In the genomic region with DNA sequence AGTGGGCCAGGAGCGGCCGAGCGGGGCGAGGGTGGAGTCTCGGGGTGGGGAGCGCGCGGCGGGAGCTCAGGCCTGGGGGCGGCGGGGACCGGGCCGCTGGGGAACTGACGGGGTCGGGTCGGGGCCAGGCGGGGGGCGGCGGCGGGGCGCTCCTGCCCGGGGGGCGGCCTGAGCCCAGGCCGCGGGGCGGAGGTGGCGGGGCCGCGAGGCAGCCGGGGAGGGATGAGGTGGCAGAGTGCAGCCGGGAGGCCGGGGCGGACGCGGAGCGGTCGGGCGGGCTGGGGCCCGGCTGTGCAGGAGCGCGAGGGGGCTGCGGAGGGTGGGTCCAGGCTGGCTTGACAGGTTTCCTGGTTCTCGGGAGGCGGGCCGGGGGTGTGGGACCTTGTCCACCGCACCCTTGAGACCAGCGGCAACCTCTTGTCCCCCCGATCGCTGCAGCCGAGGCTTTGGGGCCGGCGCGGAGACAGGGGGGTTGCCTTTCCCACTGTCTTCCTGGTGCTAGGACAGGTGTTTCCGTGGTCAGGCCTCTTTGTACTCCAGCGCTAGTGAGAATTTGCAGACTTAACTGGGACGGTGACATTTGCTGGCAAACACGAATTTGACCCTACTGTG, we compare ENCODE assay signal across 8 cellular contexts. TPM values are rescaled to one million over a fixed set of nuclear protein-coding genes. Genes with fewer than 3 reads are reported as not detected.
DNase-seq lines count a peak whose midpoint lies in the region; ATAC-seq and TF ChIP-seq lines count a peak whose summit lies in the region.
"Not testable (repeated sequence)": the region's sequence is repeated elsewhere in the genome, so short reads cannot be mapped to it uniquely, and the experiment has no call there.

No MANE protein-coding gene starts in this region.

- peak overlapping the region; percentile 70 for H3K9ac ChIP-seq in iPS-18a (ENCODE audit: low read length)

- peak overlapping the region; percentile 50 for H3K27ac Mint-ChIP-seq in activated B cell treated with CpG ODN at 0.5 μM for 24 hours

- H3K4me1 ChIP-seq in iPS-18a (ENCODE audit: control insufficient read depth, low read depth, low read length); prostate gland (replicated peaks); urinary bladder (ENCODE audit: insufficient read depth): not testable (repeated sequence)

- H3K4me3 Mint-ChIP-seq in activated B cell treated with CpG ODN at 0.5 μM for 24 hours: peak overlapping the region; percentile 82

- H3K4me3 ChIP-seq in LNCaP clone FGC (ENCODE audit: low read depth, low read length): peak overlapping the region; percentile 77
- peak overlapping the region; percentile 72 to 83 for H3K4me3 ChIP-seq in cardiac fibroblast (replicated peaks in 1 of 2; ENCODE audit: low read depth in 2 of 2, low read length in 2 of 2)
- H3K4me3 ChIP-seq in iPS-18a (ENCODE audit: low read length): peak overlapping the region; percentile 84
- H3K4me3 ChIP-seq in prostate gland: peak overlapping the region; percentile 82 to 89
- peak overlapping the region; percentile 94 for H3K4me3 ChIP-seq in urinary bladder (ENCODE audit: low read depth, low read length)

- DNase-seq in LNCaP clone FGC (ENCODE audit: low read depth); activated B cell treated with CpG ODN at 0.5 μM for 24 hours; prostate gland (ENCODE audit: low spot score): not testable (repeated sequence)
- peak in 1 of 2 donors; percentile 3 for DNase-seq in cardiac fibroblast (ENCODE audit: low read depth in 2 of 2)

- H3K27me3 Mint-ChIP-seq in activated B cell treated with CpG ODN at 0.5 μM for 24 hours: not testable (repeated sequence)

- not testable (repeated sequence) for H3K27ac ChIP-seq in iPS-18a (ENCODE audit: low read length); urinary bladder (ENCODE audit: low read depth)
- H3K27ac ChIP-seq in prostate gland: peak overlapping the region; percentile 64 to 72

- H3K9me3 ChIP-seq in iPS-18a (ENCODE audit: control insufficient read depth, low read depth, low read length); prostate gland: not testable (repeated sequence)

- POLR2A ChIA-PET in activated B cell treated with CpG ODN at 0.5 μM for 24 hours (lab: Charles Lee): interaction anchor here (0.6 kb wide), 1 partner anchor 98 kb away, joined by 3 read pairs; no protein-coding TSS in a partner anchor

- H3K36me3 Mint-ChIP-seq in activated B cell treated with CpG ODN at 0.5 μM for 24 hours (ENCODE audit: low read depth): not testable (repeated sequence)

- CTCF ChIA-PET in activated B cell treated with CpG ODN at 0.5 μM for 24 hours (lab: Charles Lee): not testable (repeated sequence)

- not testable (repeated sequence) for H3K36me3 ChIP-seq in iPS-18a (ENCODE audit: control insufficient read depth, low read depth, low read length); prostate gland; urinary bladder (ENCODE audit: insufficient read depth)

- TF ChIP-seq CTCF in LNCaP clone FGC (IDR thresholded peaks at IDR 0.05; ENCODE audit: control insufficient read depth, extremely low read depth, insufficient read depth); activated B cell treated with CpG ODN at 0.5 μM for 24 hours (IDR thresholded peaks at IDR 0.05); cardiac fibroblast (IDR thresholded peaks at IDR 0.05; ENCODE audit: low read depth, low read length); prostate gland (IDR thresholded peaks at IDR 0.05): not testable (repeated sequence)

- H3K4me1 Mint-ChIP-seq in activated B cell treated with CpG ODN at 0.5 μM for 24 hours: not testable (repeated sequence)

- intact Hi-C loops in activated B cell treated with CpG ODN at 0.5 μM for 24 hours (cut with micrococcal nuclease) (loop anchor here (1.0 to 10.0 kb wide), 10 partner anchors 44 to 1946 kb away; partner anchors contain the start of genes ASL, GUSB and TPST1), prostate gland (cut with DNase I) (loop anchor here (10.0 kb wide), 1 partner anchor 111 kb away; the partner anchor contains the start of gene GUSB)

- not testable (repeated sequence) for H3K9me3 Mint-ChIP-seq in activated B cell treated with CpG ODN at 0.5 μM for 24 hours

- not testable (repeated sequence) for TF ChIP-seq POLR2A in prostate gland (IDR thresholded peaks at IDR 0.05)

- not testable (repeated sequence) for H3K27me3 ChIP-seq in iPS-18a (ENCODE audit: control insufficient read depth, insufficient read depth, low read length); prostate gland (replicated peaks; ENCODE audit: insufficient read depth)

- peak; percentile 34 for ATAC-seq in GM18498 (IDR thresholded peaks at IDR 0.05; ENCODE audit: unreplicated experiment)
- ATAC-seq in HG02588 (IDR thresholded peaks at IDR 0.05; ENCODE audit: unreplicated experiment): peak; percentile 33
- ATAC-seq in activated B cell treated with CpG ODN at 0.5 μM for 24 hours (ENCODE audit: low read depth): peak; percentile 10

- 0% methylated on average over 12 of the region's 57 CpGs for WGBS in prostate gland
- WGBS in urinary bladder: 2% methylated on average over 57 of the region's 57 CpGs

RNA-seq across cellular contexts. Expression of gene VKORC1L1, which starts 0.8 kb away (rescaled TPM):
- 8.6 and 9.3 TPM in 2 replicates for total RNA-seq in activated B cell treated with CpG ODN at 0.5 μM for 24 hours
- total RNA-seq in prostate gland: 10 to 100 TPM; 10.7 to 17.3 TPM
- total RNA-seq in urinary bladder: 24.0 TPM
- polyA plus RNA-seq in urinary bladder: 18.7 TPM
